In genomic region chr2:201191132-201191875, GRCh38 we compare ENCODE assay signal across 10 cellular contexts. TPM values are rescaled to one million over a fixed set of nuclear protein-coding genes. Genes with fewer than 3 reads are reported as not detected.
DNase-seq lines count a peak whose midpoint lies in the region; ATAC-seq and TF ChIP-seq lines count a peak whose summit lies in the region.
"Had no signal": no experiment of that assay in that cellular context is flagged by ENCODE, and none has a peak within 500 bp of the region (broad histone marks: within the 10 kb centered on the region; RNA-seq: fewer than 3 reads in every experiment).

No MANE protein-coding gene starts in this region.

- ATAC-seq in HG03095 (IDR thresholded peaks at IDR 0.05; ENCODE audit: unreplicated experiment): peak; percentile 56
- peak; percentile 38 to 43 for ATAC-seq in activated naive CD4-positive, alpha-beta T cell treated with anti-CD3 and anti-CD28 coated beads, Interleukin-2, amount 50 U/mL, for 72 hours
- peak; percentile 94 to 97 (median 96) for ATAC-seq in right lobe of liver

- H3K9me3 Mint-ChIP-seq in activated naive CD4-positive, alpha-beta T cell treated with anti-CD3 and anti-CD28 coated beads, Interleukin-2, amount 50 U/mL, for 72 hours: peaks cover 0 to 5% of the 10 kb centered on the region in 2 donors

- H3K4me3 ChIP-seq in right lobe of liver (no peak overlapping the region), tibial artery (no peak overlapping the region), vagina (no peak overlapping the region)

- H3K36me3 ChIP-seq in right lobe of liver (peaks cover 0 to 16% (median 2%) of the 10 kb centered on the region in 4 donors), tibial artery (no peaks in the 10 kb centered on the region), vagina (no peaks in the 10 kb centered on the region)

- peaks cover 0 to 23% (median 9%) of the 10 kb centered on the region in 4 donors for H3K4me1 ChIP-seq in right lobe of liver
- no peaks in the 10 kb centered on the region for H3K4me1 ChIP-seq in tibial artery
- H3K4me1 ChIP-seq in vagina: no peaks in the 10 kb centered on the region

- H3K27ac Mint-ChIP-seq in activated naive CD4-positive, alpha-beta T cell treated with anti-CD3 and anti-CD28 coated beads, Interleukin-2, amount 50 U/mL, for 72 hours: no peak overlapping the region

- H3K27ac ChIP-seq in right lobe of liver: peak overlapping the region; percentile 8 to 54 (median 21)
- no peak overlapping the region for H3K27ac ChIP-seq in tibial artery
- no peak overlapping the region for H3K27ac ChIP-seq in vagina

- peak; percentile 95 for DNase-seq in GF-D8 (lab: John Stamatoyannopoulos, UW)
- DNase-seq in activated naive CD4-positive, alpha-beta T cell treated with anti-CD3 and anti-CD28 coated beads, Interleukin-2, amount 50 U/mL, for 72 hours (ENCODE audit: low spot score in 2 of 2): no peak
- DNase-seq in right lobe of liver: peak in 1 of 3 donors; percentile 66
- DNase-seq in anterior cingulate cortex (lab: John Stamatoyannopoulos, UW): no peak
- DNase-seq in tibial artery: no peak
- DNase-seq in vagina (ENCODE audit: extremely low spot score in 2 of 2): no peak
- no peak for DNase-seq in superior temporal gyrus (ENCODE audit: extremely low spot score)
- DNase-seq: hippocampal formation, NCI-H748 treated with DMSO at 0.1 percent for 48 hours had no signal

- no peaks in the 10 kb centered on the region for H3K27me3 ChIP-seq in right lobe of liver
- no peaks in the 10 kb centered on the region for H3K27me3 ChIP-seq in tibial artery
- H3K27me3 ChIP-seq in vagina: no peaks in the 10 kb centered on the region

- 8% methylated on average over 4 of the region's 4 CpGs for WGBS in right lobe of liver (ENCODE audit: insufficient coverage, low coverage, low lambda C conversion rate, missing lambda C conversion rate)

- intact Hi-C loops in right lobe of liver (cut with DNase I): no loop called here
- intact Hi-C loops in tibial artery (cut with DNase I; ENCODE audit: low total_unique reads): no loop called here
- intact Hi-C loops in vagina (cut with DNase I): no loop called here

- TF ChIP-seq CTCF in right lobe of liver (IDR thresholded peaks at IDR 0.05): no peak
- no peak for TF ChIP-seq CTCF in tibial artery (IDR thresholded peaks at IDR 0.05)
- TF ChIP-seq CTCF in vagina (IDR thresholded peaks at IDR 0.05): no peak

- TF ChIP-seq POLR2A in right lobe of liver (IDR thresholded peaks at IDR 0.05) (no peak), vagina (IDR thresholded peaks at IDR 0.05) (no peak)

- H3K36me3 Mint-ChIP-seq in activated naive CD4-positive, alpha-beta T cell treated with anti-CD3 and anti-CD28 coated beads, Interleukin-2, amount 50 U/mL, for 72 hours: peaks cover 22 to 59% of the 10 kb centered on the region in 2 donors

- H3K9me3 ChIP-seq in right lobe of liver (no peaks in the 10 kb centered on the region), tibial artery (no peaks in the 10 kb centered on the region), vagina (no peaks in the 10 kb centered on the region)

RNA-seq across cellular contexts. Expression of gene CASP10, which starts 8.4 kb away (rescaled TPM):
- total RNA-seq in activated naive CD4-positive, alpha-beta T cell treated with anti-CD3 and anti-CD28 coated beads, Interleukin-2, amount 50 U/mL, for 72 hours: 10 to 100 TPM; 23.5 to 25.1 TPM
- total RNA-seq in right lobe of liver (1 to 10 TPM; 4.2 to 9.4 (median 8.4) TPM), vagina (8.3 TPM)

Comparison
In these comparisons a context has a peak if more than half of its experiments do, and no peak if none do; other contexts are left out.
1. ATAC-seq: peak in every context shown above with its lines; median percentile 96 in right lobe of liver; 56 in HG03095; 40 in activated naive CD4-positive, alpha-beta T cell treated with anti-CD3 and anti-CD28 coated beads, Interleukin-2, amount 50 U/mL, for 72 hours.
2. H3K27ac ChIP-seq: peak in right lobe of liver (3 of 3); none in tibial artery (0 of 2) and vagina (single experiment).